ENCODE assay signal across 28 cellular contexts in genomic region chrX:74211911-74212310, GRCh38.
"Had no signal": no experiment of that assay in that cellular context is flagged by ENCODE, and none has a peak within 500 bp of the region (broad histone marks: within the 10 kb centered on the region; RNA-seq: fewer than 3 reads in every experiment).

No MANE protein-coding gene starts in this region.

- DNase-seq: activated CD4-positive, alpha-beta T cell treated with anti-CD3 and anti-CD28 coated beads for 48 hours; activated CD4-positive, alpha-beta T cell treated with anti-CD3 and anti-CD28 coated beads, Interleukin-2, amount 50 U/mL, for 4 hours; activated CD4-positive, CD25-positive, alpha-beta regulatory T cell treated with anti-CD3 and anti-CD28 coated beads, Interleukin-2, amount 50 U/mL, for 72 hours; activated CD8-positive, alpha-beta memory T cell treated with anti-CD3 and anti-CD28 coated beads, Interleukin-2, amount 50 U/mL, for 48 hours; activated CD8-positive, alpha-beta T cell treated with anti-CD3 and anti-CD28 coated beads, Interleukin-2, amount 10 ng/mL, durations not matched to agents 7 days and 5 days; activated effector memory CD4-positive, alpha-beta T cell treated with Interleukin-2 at 50 U/mL for 16 hours; activated naive CD4-positive, alpha-beta T cell; activated T-cell treated with anti-CD3 and anti-CD28 coated beads, Interleukin-2, amount 50 U/mL, for 1 hour; aorta; body of pancreas; central memory CD4-positive, alpha-beta T cell; Karpas-422; MM.1S; NCI-H1105; NCI-H1436; NCI-H1694 treated with DMSO at 0.1 percent for 48 hours; NCI-H2029 treated with DMSO at 0.1 percent for 48 hours; NCI-H510A treated with DMSO at 0.1 percent for 48 hours; NCI-H69; NK-92 treated with Interleukin-12 subunit alpha and Interleukin-12 subunit beta, amount 100 ng/mL, for 24 hours; OCI-M1; Peyer's patch; SHP77 had no signal

- H3K4me1 Mint-ChIP-seq: activated naive CD4-positive, alpha-beta T cell treated with anti-CD3 and anti-CD28 coated beads, Interleukin-2, amount 50 U/mL, for 24 hours had no signal

- FAIRE-seq: bronchial epithelial cell had no signal

- H3K27ac Mint-ChIP-seq: activated CD8-positive, alpha-beta T cell treated with anti-CD3 and anti-CD28 coated beads, Interleukin-2, amount 10 ng/mL, durations not matched to agents 7 days and 5 days; activated naive CD4-positive, alpha-beta T cell treated with anti-CD3 and anti-CD28 coated beads, Interleukin-2, amount 50 U/mL, for 24 hours; activated T-helper 1 cell treated with anti-CD3 and anti-CD28 coated beads, Interleukin-12 subunit alpha, Interleukin-12 subunit beta, Interleukin-2, Interleukin-4 antibody, amounts not matched to agents 30 ng/mL and 10 ng/mL and 1 ng/mL, durations not matched to agents 14 hours and 24 hours and 36 hours; T-helper 1 cell treated with Interleukin-12 subunit alpha and Interleukin-12 subunit beta and Interleukin-4 antibody, amounts not matched to agents 30 μg/mL and 1 μg/mL, for 36 hours; WTC11 had no signal

- H3K27me3 Mint-ChIP-seq: activated naive CD4-positive, alpha-beta T cell treated with anti-CD3 and anti-CD28 coated beads, Interleukin-2, amount 50 U/mL, for 24 hours had no signal

- H3K9me3 Mint-ChIP-seq: activated naive CD4-positive, alpha-beta T cell treated with anti-CD3 and anti-CD28 coated beads, Interleukin-2, amount 50 U/mL, for 24 hours; activated T-helper 1 cell treated with anti-CD3 and anti-CD28 coated beads, Interleukin-12 subunit alpha, Interleukin-12 subunit beta, Interleukin-2, Interleukin-4 antibody, amounts not matched to agents 30 ng/mL and 10 ng/mL and 1 ng/mL, durations not matched to agents 14 hours and 24 hours and 36 hours; T-helper 1 cell treated with Interleukin-12 subunit alpha and Interleukin-12 subunit beta and Interleukin-4 antibody, amounts not matched to agents 30 μg/mL and 1 μg/mL, for 36 hours had no signal

- H3K4me3 Mint-ChIP-seq: activated CD8-positive, alpha-beta T cell treated with anti-CD3 and anti-CD28 coated beads, Interleukin-2, amount 10 ng/mL, durations not matched to agents 7 days and 5 days; activated naive CD4-positive, alpha-beta T cell treated with anti-CD3 and anti-CD28 coated beads, Interleukin-2, amount 50 U/mL, for 24 hours; activated T-helper 1 cell treated with anti-CD3 and anti-CD28 coated beads, Interleukin-12 subunit alpha, Interleukin-12 subunit beta, Interleukin-2, Interleukin-4 antibody, amounts not matched to agents 30 ng/mL and 10 ng/mL and 1 ng/mL, durations not matched to agents 14 hours and 24 hours and 36 hours; T-helper 1 cell treated with Interleukin-12 subunit alpha and Interleukin-12 subunit beta and Interleukin-4 antibody, amounts not matched to agents 30 μg/mL and 1 μg/mL, for 36 hours; WTC11 had no signal

- ATAC-seq: activated CD8-positive, alpha-beta T cell treated with anti-CD3 and anti-CD28 coated beads, Interleukin-2, amount 10 ng/mL, durations not matched to agents 7 days and 5 days; body of pancreas; WTC11 had no signal
